In genomic region chr18:77486985-77487384, GRCh38 we compare ENCODE assay signal across 11 cellular contexts.
"Had no signal": no experiment of that assay in that cellular context is flagged by ENCODE, and none has a peak within 500 bp of the region (broad histone marks: within the 10 kb centered on the region; RNA-seq: fewer than 3 reads in every experiment).

No MANE protein-coding gene starts in this region.

- DNase-seq: activated CD4-positive, alpha-beta T cell treated with anti-CD3 and anti-CD28 coated beads, Interleukin-2, amount 10 ng/mL, durations not matched to agents 24 days and 14 days; activated CD8-positive, alpha-beta T cell treated with anti-CD3 and anti-CD28 coated beads for 36 hours; activated naive CD4-positive, alpha-beta T cell treated with anti-CD3 and anti-CD28 coated beads for 36 hours; activated T-cell treated with anti-CD3 and anti-CD28 coated beads, Interleukin-2, amount 50 U/mL, for 1 hour; effector memory CD8-positive, alpha-beta T cell; stimulated activated CD4-positive, alpha-beta T cell treated with anti-CD3 and anti-CD28 coated beads, Interleukin-12 subunit alpha, Interleukin-12 subunit beta, amount 100 ng/mL, for 4 hours; stimulated activated CD4-positive, alpha-beta T cell treated with anti-CD3 and anti-CD28 coated beads, Interleukin-1b, Interleukin-23, amount 100 ng/mL, for 48 hours; stimulated activated CD8-positive, alpha-beta memory T cell treated with anti-CD3 and anti-CD28 coated beads, Interleukin-4, amount 100 ng/mL, for 48 hours; stimulated activated naive CD4-positive, alpha-beta T cell treated with Interleukin-2 at 50 U/mL for 16 hours; uterus had no signal

- H3K4me1 ChIP-seq: tibial nerve, uterus had no signal

- H3K4me3 ChIP-seq: tibial nerve, uterus had no signal

- H3K36me3 ChIP-seq: tibial nerve, uterus had no signal

- H3K27me3 ChIP-seq: tibial nerve, uterus had no signal

- H3K27ac ChIP-seq: tibial nerve, uterus had no signal

- H3K9me3 ChIP-seq: tibial nerve, uterus had no signal
